1 cellular context compared by ENCODE assay signal in genomic region chr13:32917504-32917903, GRCh38.
TF ChIP-seq lines count a peak whose summit lies in the region.

No MANE protein-coding gene starts in this region.

TF ChIP-seq in GM12878, 131 proteins besides CTCF, POLR2A, EP300 and RAD21 (continued from another document):
- TF ChIP-seq, protein P1, sequence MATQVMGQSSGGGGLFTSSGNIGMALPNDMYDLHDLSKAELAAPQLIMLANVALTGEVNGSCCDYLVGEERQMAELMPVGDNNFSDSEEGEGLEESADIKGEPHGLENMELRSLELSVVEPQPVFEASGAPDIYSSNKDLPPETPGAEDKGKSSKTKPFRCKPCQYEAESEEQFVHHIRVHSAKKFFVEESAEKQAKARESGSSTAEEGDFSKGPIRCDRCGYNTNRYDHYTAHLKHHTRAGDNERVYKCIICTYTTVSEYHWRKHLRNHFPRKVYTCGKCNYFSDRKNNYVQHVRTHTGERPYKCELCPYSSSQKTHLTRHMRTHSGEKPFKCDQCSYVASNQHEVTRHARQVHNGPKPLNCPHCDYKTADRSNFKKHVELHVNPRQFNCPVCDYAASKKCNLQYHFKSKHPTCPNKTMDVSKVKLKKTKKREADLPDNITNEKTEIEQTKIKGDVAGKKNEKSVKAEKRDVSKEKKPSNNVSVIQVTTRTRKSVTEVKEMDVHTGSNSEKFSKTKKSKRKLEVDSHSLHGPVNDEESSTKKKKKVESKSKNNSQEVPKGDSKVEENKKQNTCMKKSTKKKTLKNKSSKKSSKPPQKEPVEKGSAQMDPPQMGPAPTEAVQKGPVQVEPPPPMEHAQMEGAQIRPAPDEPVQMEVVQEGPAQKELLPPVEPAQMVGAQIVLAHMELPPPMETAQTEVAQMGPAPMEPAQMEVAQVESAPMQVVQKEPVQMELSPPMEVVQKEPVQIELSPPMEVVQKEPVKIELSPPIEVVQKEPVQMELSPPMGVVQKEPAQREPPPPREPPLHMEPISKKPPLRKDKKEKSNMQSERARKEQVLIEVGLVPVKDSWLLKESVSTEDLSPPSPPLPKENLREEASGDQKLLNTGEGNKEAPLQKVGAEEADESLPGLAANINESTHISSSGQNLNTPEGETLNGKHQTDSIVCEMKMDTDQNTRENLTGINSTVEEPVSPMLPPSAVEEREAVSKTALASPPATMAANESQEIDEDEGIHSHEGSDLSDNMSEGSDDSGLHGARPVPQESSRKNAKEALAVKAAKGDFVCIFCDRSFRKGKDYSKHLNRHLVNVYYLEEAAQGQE (IDR thresholded peaks at IDR 0.05; ENCODE audit: low read depth, low read length): no peak
- TF ChIP-seq TBL1XR1 (IDR thresholded peaks at IDR 0.05; ENCODE audit: low read depth, low read length): no peak
- TF ChIP-seq BRCA1 (IDR thresholded peaks at IDR 0.05; ENCODE audit: low read depth, low read length): no peak
- peak; percentile 41 for TF ChIP-seq MTA2 (IDR thresholded peaks at IDR 0.05; ENCODE audit: low read depth)
- no peak for TF ChIP-seq ASH2L (IDR thresholded peaks at IDR 0.05; ENCODE audit: borderline replicate concordance, low read depth)
- no peak for TF ChIP-seq IRF3 (IDR thresholded peaks at IDR 0.05)
- no peak for TF ChIP-seq ZNF384 (IDR thresholded peaks at IDR 0.05; ENCODE audit: borderline replicate concordance, low read depth, low read length)
- TF ChIP-seq BACH1 (IDR thresholded peaks at IDR 0.05; ENCODE audit: borderline replicate concordance): no peak
- no peak for TF ChIP-seq MTA3 (IDR thresholded peaks at IDR 0.05; ENCODE audit: borderline replicate concordance, low read length)
- no peak for TF ChIP-seq NFXL1 (IDR thresholded peaks at IDR 0.05; ENCODE audit: borderline replicate concordance)
- no peak for TF ChIP-seq BHLHE40 (IDR thresholded peaks at IDR 0.05; ENCODE audit: borderline replicate concordance in 1 of 2, low read depth in 2 of 2, low read length in 1 of 2)
- TF ChIP-seq MYB (IDR thresholded peaks at IDR 0.05; ENCODE audit: borderline replicate concordance, low read depth, low read length): no peak
- no peak for TF ChIP-seq BCL3 (IDR thresholded peaks at IDR 0.05; ENCODE audit: borderline replicate concordance, insufficient read depth, low read depth, low read length, poor library complexity, severe bottlenecking)
- TF ChIP-seq FOXK2 (IDR thresholded peaks at IDR 0.05): no peak
- TF ChIP-seq SIX5 (IDR thresholded peaks at IDR 0.05; ENCODE audit: low read depth, low read length, severe bottlenecking): no peak
- TF ChIP-seq HDAC2 (IDR thresholded peaks at IDR 0.05): no peak
- TF ChIP-seq WRNIP1 (IDR thresholded peaks at IDR 0.05; ENCODE audit: borderline replicate concordance, low read depth, low read length): no peak
- TF ChIP-seq ZZZ3 (IDR thresholded peaks at IDR 0.05; ENCODE audit: control insufficient read depth, insufficient read length, low read depth): no peak
- no peak for TF ChIP-seq ZNF24 (IDR thresholded peaks at IDR 0.05)
- no peak for TF ChIP-seq POLR2AphosphoS2 (IDR thresholded peaks at IDR 0.05; ENCODE audit: low read depth, low read length)
- TF ChIP-seq RELA (IDR thresholded peaks at IDR 0.05; ENCODE audit: borderline replicate concordance, partially characterized antibody): no peak
- TF ChIP-seq RCOR1 (conservative IDR thresholded peaks at IDR 0.05; ENCODE audit: low read depth, low read length): no peak
- TF ChIP-seq PAX8 (IDR thresholded peaks at IDR 0.05): no peak
- TF ChIP-seq, protein P2, sequence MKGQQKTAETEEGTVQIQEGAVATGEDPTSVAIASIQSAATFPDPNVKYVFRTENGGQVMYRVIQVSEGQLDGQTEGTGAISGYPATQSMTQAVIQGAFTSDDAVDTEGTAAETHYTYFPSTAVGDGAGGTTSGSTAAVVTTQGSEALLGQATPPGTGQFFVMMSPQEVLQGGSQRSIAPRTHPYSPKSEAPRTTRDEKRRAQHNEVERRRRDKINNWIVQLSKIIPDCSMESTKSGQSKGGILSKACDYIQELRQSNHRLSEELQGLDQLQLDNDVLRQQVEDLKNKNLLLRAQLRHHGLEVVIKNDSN (IDR thresholded peaks at IDR 0.05; ENCODE audit: borderline replicate concordance, extremely low read length, insufficient read depth, low read depth, low read length): no peak
- no peak for TF ChIP-seq SREBF2 (IDR thresholded peaks at IDR 0.05; ENCODE audit: low read length)
- no peak for TF ChIP-seq ZBED1 (IDR thresholded peaks at IDR 0.05; ENCODE audit: borderline replicate concordance)
- TF ChIP-seq TARDBP (IDR thresholded peaks at IDR 0.05; ENCODE audit: borderline replicate concordance): no peak
- peak; percentile 45; the same call in 1 of the 2 replicates for TF ChIP-seq NR2F1 (conservative IDR thresholded peaks at IDR 0.05)
- no peak for TF ChIP-seq ZNF592 (IDR thresholded peaks at IDR 0.05)
